1 cellular context compared by ENCODE assay signal in the genomic region with DNA sequence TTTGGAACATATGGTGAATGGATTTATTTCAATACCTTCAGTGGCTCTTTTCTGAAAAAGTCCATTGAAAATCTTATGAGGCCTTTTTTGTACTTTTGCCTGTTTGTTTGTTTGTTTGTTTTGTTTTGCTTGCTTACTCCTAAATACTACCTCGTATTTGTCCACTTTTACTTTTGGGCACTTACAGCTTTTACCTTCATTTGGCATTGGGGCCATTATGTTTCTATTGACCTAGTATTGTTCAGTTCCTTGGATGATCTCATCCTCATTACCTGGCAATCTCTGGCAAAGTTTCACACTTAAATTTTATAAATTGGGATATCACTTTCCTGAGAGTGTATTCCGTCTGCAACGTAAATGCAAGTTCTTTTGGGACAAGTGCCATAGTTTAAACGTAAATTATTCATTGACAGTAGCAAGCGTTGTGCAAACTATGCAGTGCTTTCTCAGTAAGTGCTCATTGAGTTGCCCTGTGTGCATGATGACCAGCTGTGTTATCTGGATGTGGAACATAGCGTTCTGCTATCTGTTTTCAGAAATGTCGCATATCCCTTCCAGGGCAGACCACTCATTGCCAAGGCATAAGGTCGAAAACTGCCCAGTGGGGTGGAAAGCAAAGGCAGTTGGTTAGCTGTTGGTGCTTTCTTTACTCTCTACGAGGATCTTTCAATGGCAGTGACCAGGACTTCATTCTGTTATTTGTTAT.
TF ChIP-seq lines count a peak whose summit lies in the region.

No MANE protein-coding gene starts in this region.

TF ChIP-seq in WTC11, 78 proteins besides CTCF, POLR2A, EP300 and RAD21:
- TF ChIP-seq, protein P1, sequence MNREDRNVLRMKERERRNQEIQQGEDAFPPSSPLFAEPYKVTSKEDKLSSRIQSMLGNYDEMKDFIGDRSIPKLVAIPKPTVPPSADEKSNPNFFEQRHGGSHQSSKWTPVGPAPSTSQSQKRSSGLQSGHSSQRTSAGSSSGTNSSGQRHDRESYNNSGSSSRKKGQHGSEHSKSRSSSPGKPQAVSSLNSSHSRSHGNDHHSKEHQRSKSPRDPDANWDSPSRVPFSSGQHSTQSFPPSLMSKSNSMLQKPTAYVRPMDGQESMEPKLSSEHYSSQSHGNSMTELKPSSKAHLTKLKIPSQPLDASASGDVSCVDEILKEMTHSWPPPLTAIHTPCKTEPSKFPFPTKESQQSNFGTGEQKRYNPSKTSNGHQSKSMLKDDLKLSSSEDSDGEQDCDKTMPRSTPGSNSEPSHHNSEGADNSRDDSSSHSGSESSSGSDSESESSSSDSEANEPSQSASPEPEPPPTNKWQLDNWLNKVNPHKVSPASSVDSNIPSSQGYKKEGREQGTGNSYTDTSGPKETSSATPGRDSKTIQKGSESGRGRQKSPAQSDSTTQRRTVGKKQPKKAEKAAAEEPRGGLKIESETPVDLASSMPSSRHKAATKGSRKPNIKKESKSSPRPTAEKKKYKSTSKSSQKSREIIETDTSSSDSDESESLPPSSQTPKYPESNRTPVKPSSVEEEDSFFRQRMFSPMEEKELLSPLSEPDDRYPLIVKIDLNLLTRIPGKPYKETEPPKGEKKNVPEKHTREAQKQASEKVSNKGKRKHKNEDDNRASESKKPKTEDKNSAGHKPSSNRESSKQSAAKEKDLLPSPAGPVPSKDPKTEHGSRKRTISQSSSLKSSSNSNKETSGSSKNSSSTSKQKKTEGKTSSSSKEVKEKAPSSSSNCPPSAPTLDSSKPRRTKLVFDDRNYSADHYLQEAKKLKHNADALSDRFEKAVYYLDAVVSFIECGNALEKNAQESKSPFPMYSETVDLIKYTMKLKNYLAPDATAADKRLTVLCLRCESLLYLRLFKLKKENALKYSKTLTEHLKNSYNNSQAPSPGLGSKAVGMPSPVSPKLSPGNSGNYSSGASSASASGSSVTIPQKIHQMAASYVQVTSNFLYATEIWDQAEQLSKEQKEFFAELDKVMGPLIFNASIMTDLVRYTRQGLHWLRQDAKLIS (CRISPR knock-in tag; IDR thresholded peaks at IDR 0.05; ENCODE audit: borderline replicate concordance), result no peak
- TF ChIP-seq, protein P2, sequence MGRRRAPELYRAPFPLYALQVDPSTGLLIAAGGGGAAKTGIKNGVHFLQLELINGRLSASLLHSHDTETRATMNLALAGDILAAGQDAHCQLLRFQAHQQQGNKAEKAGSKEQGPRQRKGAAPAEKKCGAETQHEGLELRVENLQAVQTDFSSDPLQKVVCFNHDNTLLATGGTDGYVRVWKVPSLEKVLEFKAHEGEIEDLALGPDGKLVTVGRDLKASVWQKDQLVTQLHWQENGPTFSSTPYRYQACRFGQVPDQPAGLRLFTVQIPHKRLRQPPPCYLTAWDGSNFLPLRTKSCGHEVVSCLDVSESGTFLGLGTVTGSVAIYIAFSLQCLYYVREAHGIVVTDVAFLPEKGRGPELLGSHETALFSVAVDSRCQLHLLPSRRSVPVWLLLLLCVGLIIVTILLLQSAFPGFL (CRISPR knock-in tag; IDR thresholded peaks at IDR 0.05; ENCODE audit: borderline replicate concordance), result no peak
